Comparison of ENCODE assay signal across 1 cellular context in the genomic region with DNA sequence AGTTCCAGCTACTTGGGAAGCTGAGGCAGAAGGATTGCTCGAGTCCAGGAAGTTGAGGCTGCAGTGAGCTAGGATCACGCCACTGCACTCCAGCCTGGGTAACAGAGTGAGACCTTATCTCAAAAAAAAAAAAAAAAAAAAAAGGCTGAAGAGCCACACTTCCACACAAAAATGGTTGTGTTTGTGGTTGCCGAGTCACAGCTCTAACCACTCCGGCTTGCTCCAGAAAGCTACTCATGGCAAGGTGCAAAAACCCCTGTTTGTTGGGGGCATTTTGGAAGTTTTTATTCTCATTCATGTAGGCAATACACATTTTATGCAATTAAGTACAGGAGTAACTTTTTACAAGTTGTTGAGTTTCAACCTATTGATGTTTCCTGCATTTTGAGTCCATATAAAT.
TF ChIP-seq lines count a peak whose summit lies in the region.

No MANE protein-coding gene starts in this region.

TF ChIP-seq in GM12878, 131 proteins besides CTCF, POLR2A, EP300 and RAD21 (continued from another document):
- TF ChIP-seq, protein P1, sequence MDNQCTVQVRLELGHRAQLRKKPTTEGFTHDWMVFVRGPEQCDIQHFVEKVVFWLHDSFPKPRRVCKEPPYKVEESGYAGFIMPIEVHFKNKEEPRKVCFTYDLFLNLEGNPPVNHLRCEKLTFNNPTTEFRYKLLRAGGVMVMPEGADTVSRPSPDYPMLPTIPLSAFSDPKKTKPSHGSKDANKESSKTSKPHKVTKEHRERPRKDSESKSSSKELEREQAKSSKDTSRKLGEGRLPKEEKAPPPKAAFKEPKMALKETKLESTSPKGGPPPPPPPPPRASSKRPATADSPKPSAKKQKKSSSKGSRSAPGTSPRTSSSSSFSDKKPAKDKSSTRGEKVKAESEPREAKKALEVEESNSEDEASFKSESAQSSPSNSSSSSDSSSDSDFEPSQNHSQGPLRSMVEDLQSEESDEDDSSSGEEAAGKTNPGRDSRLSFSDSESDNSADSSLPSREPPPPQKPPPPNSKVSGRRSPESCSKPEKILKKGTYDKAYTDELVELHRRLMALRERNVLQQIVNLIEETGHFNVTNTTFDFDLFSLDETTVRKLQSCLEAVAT (IDR thresholded peaks at IDR 0.05), result 0 out of 2 replicates have a peak, but pooled peaks have one; percentile 4
- TF ChIP-seq NFIC (IDR thresholded peaks at IDR 0.05; ENCODE audit: low read depth, low read length) (no peak), ZNF384 (IDR thresholded peaks at IDR 0.05; ENCODE audit: borderline replicate concordance, low read depth, low read length) (peak; percentile 70), MAX (IDR thresholded peaks at IDR 0.05; ENCODE audit: low read depth, low read length) (no peak), WRNIP1 (IDR thresholded peaks at IDR 0.05; ENCODE audit: borderline replicate concordance, low read depth, low read length) (no peak), EGR1 (IDR thresholded peaks at IDR 0.05; ENCODE audit: borderline replicate concordance in 1 of 2, low read depth in 2 of 2, low read length in 2 of 2) (no peak), MYC (IDR thresholded peaks at IDR 0.05; ENCODE audit: insufficient read depth, insufficient read length, insufficient replicate concordance, low read length, severe bottlenecking) (no peak), POU2F2 (IDR thresholded peaks at IDR 0.05; ENCODE audit: borderline replicate concordance, low read depth, low read length) (no peak), FOXK2 (IDR thresholded peaks at IDR 0.05) (no peak), ZNF207 (IDR thresholded peaks at IDR 0.05; ENCODE audit: borderline replicate concordance) (no peak), MTA2 (IDR thresholded peaks at IDR 0.05; ENCODE audit: low read depth) (no peak), ASH2L (IDR thresholded peaks at IDR 0.05; ENCODE audit: borderline replicate concordance, low read depth) (no peak), RUNX3 (IDR thresholded peaks at IDR 0.05; ENCODE audit: low read length) (peak; percentile 62), ATF3 (IDR thresholded peaks at IDR 0.05; ENCODE audit: borderline replicate concordance, extremely low read depth, low read depth, low read length) (no peak), RB1 (IDR thresholded peaks at IDR 0.05; ENCODE audit: borderline replicate concordance) (no peak), RCOR1 (conservative IDR thresholded peaks at IDR 0.05; ENCODE audit: low read depth, low read length) (no peak), SIX5 (IDR thresholded peaks at IDR 0.05; ENCODE audit: low read depth, low read length, severe bottlenecking) (no peak), REST (IDR thresholded peaks at IDR 0.05; ENCODE audit: low read depth, low read length) (no peak), CREB1 (IDR thresholded peaks at IDR 0.05; ENCODE audit: low read depth) (no peak), CHD4 (IDR thresholded peaks at IDR 0.05) (no peak)
